17 cellular contexts compared by ENCODE assay signal in the genomic region with DNA sequence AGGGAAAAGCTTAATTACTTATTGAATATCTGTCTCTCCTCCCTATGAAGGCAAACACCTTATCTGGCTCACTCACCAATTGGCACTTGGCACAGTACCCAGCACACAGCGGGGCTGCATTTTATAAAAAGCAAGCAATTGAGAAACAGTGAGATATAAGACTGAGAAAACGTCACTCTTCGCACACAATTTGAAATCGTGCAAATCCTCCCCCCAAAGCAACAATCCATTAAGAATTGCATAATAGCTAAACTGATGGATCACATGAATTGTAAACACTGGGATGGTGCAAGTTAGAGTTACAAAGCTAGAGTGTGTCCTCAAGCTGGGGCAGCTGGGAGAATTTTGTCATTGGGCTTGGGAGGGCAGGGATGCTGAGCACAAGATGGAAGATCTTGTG.
"Had no signal": no experiment of that assay in that cellular context is flagged by ENCODE, and none has a peak within 500 bp of the region (broad histone marks: within the 10 kb centered on the region; RNA-seq: fewer than 3 reads in every experiment).

No MANE protein-coding gene starts in this region.

- H3K36me3 Mint-ChIP-seq: activated naive CD8-positive, alpha-beta T cell treated with anti-CD3 and anti-CD28 coated beads, Interleukin-2, amount 10 ng/mL, durations not matched to agents 7 days and 5 days; naive B cell; type B pancreatic cell had no signal

- H3K4me3 Mint-ChIP-seq: activated naive CD8-positive, alpha-beta T cell treated with anti-CD3 and anti-CD28 coated beads, Interleukin-2, amount 10 ng/mL, durations not matched to agents 7 days and 5 days; activated T-helper 1 cell treated with anti-CD3 and anti-CD28 coated beads, Interleukin-12 subunit alpha, Interleukin-12 subunit beta, Interleukin-2, Interleukin-4 antibody, amounts not matched to agents 30 ng/mL and 10 ng/mL and 1 ng/mL, durations not matched to agents 14 hours and 24 hours and 36 hours; endodermal cell; naive B cell; neural progenitor cell; stimulated activated naive CD8-positive, alpha-beta T cell treated with anti-CD3 and anti-CD28 coated beads, Interleukin-15, Interleukin-2, amounts not matched to agents 100 ng/mL and 50 ng/mL, for 24 hours; type B pancreatic cell had no signal

- H3K4me1 Mint-ChIP-seq: activated naive CD8-positive, alpha-beta T cell treated with anti-CD3 and anti-CD28 coated beads, Interleukin-2, amount 10 ng/mL, durations not matched to agents 7 days and 5 days; naive B cell had no signal

- H3K27ac Mint-ChIP-seq: activated naive CD8-positive, alpha-beta T cell treated with anti-CD3 and anti-CD28 coated beads, Interleukin-2, amount 10 ng/mL, durations not matched to agents 7 days and 5 days; activated T-helper 1 cell treated with anti-CD3 and anti-CD28 coated beads, Interleukin-12 subunit alpha, Interleukin-12 subunit beta, Interleukin-2, Interleukin-4 antibody, amounts not matched to agents 30 ng/mL and 10 ng/mL and 1 ng/mL, durations not matched to agents 14 hours and 24 hours and 36 hours; endodermal cell; stimulated activated naive CD8-positive, alpha-beta T cell treated with anti-CD3 and anti-CD28 coated beads, Interleukin-15, Interleukin-2, amounts not matched to agents 100 ng/mL and 50 ng/mL, for 24 hours; type B pancreatic cell had no signal

- H3K9me3 Mint-ChIP-seq: activated T-helper 1 cell treated with anti-CD3 and anti-CD28 coated beads, Interleukin-12 subunit alpha, Interleukin-12 subunit beta, Interleukin-2, Interleukin-4 antibody, amounts not matched to agents 30 ng/mL and 10 ng/mL and 1 ng/mL, durations not matched to agents 14 hours and 24 hours and 36 hours; endodermal cell; naive B cell; stimulated activated naive CD8-positive, alpha-beta T cell treated with anti-CD3 and anti-CD28 coated beads, Interleukin-15, Interleukin-2, amounts not matched to agents 100 ng/mL and 50 ng/mL, for 24 hours; type B pancreatic cell had no signal

- H3K27me3 Mint-ChIP-seq: stimulated activated naive CD8-positive, alpha-beta T cell treated with anti-CD3 and anti-CD28 coated beads, Interleukin-15, Interleukin-2, amounts not matched to agents 100 ng/mL and 50 ng/mL, for 24 hours; type B pancreatic cell had no signal

- ATAC-seq: activated CD4-positive, CD25-positive, alpha-beta regulatory T cell treated with anti-CD3 and anti-CD28 coated beads, Interleukin-2, amount 50 U/mL, for 24 hours; gastroesophageal sphincter had no signal

- DNase-seq: activated CD4-positive, alpha-beta T cell treated with anti-CD3 and anti-CD28 coated beads, Interleukin-2, amount 50 U/mL, for 1 hour; activated CD8-positive, alpha-beta memory T cell treated with anti-CD3 and anti-CD28 coated beads for 24 hours; activated naive CD8-positive, alpha-beta T cell treated with anti-CD3 and anti-CD28 coated beads, Interleukin-2, amount 10 ng/mL, durations not matched to agents 7 days and 5 days; aorta; cerebellar nuclear complex; endodermal cell; naive B cell; ovary; sigmoid colon; spleen; T1000 had no signal
